Comparison of ENCODE assay signal across 19 cellular contexts in the genomic region with DNA sequence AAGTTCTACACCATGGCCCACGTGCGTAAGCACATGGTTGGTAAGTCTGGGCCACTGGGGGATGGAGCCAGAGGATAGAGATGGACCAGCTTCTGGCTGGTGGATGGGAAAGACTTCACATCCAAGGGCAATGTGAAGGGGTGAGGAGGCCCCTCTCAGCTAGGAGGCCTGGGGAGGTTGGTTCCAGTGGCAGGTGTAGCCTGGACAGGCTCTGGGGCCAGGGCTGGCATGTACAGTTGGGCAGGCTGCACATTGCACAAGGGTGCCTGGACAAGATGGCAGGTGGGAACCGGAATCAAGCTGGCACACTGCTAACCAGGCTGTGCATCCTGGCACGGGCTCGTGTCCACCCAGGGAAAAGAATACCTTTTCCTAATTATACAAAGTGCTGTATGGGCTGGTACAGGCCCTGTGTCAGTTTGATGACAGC. TPM values are rescaled to one million over a fixed set of nuclear protein-coding genes. Genes with fewer than 3 reads are reported as not detected.
DNase-seq lines count a peak whose midpoint lies in the region; ATAC-seq and TF ChIP-seq lines count a peak whose summit lies in the region.
"Had no signal": no experiment of that assay in that cellular context is flagged by ENCODE, and none has a peak within 500 bp of the region (broad histone marks: within the 10 kb centered on the region; RNA-seq: fewer than 3 reads in every experiment).

No MANE protein-coding gene starts in this region.

- H3K27ac Mint-ChIP-seq in activated naive CD4-positive, alpha-beta T cell treated with anti-CD3 and anti-CD28 coated beads, Interleukin-2, amount 50 U/mL, for 72 hours, result peak overlapping the region in 1 of 2 donors; percentile 61
- no peak overlapping the region for H3K27ac Mint-ChIP-seq in natural killer cell treated with Interleukin-12 subunit alpha and Interleukin-12 subunit beta and Interleukin-15 and Interleukin-18, amount 100 ng/mL, for 72 hours
- H3K27ac Mint-ChIP-seq: CD4-positive, alpha-beta T cell had no signal

- H3K9me3 ChIP-seq in left ventricle myocardium inferior (replicated peaks) (no peaks in the 10 kb centered on the region), heart left ventricle (no peaks in the 10 kb centered on the region), gastrocnemius medialis (no peaks in the 10 kb centered on the region)
- H3K9me3 ChIP-seq: MG63 had no signal

- CTCF ChIA-PET in RWPE1 (lab: Yijun Ruan, JAX), result interaction anchor here (1.8 kb wide), 1 partner anchor 83 kb away, joined by 7 read pairs; no protein-coding TSS in a partner anchor

- in situ Hi-C loops in gastrocnemius medialis (cut with MboI; ENCODE audit: low sequenced_read_pairs in 4 of 4), result no loop called here

- no peak overlapping the region for H3K4me3 Mint-ChIP-seq in natural killer cell treated with Interleukin-12 subunit alpha and Interleukin-12 subunit beta and Interleukin-15 and Interleukin-18, amount 100 ng/mL, for 72 hours
- H3K4me3 Mint-ChIP-seq: CD4-positive, alpha-beta T cell had no signal

- intact Hi-C loops in left ventricle myocardium inferior (cut with micrococcal nuclease), result no loop called here
- intact Hi-C loops in heart left ventricle (cut with DNase I), result loop anchor here in 3 of 10 donors (2.0 to 5.0 kb wide), 3 partner anchors 39 to 86 kb away; no protein-coding TSS in a partner anchor
- intact Hi-C loops in gastrocnemius medialis (cut with DNase I; ENCODE audit: low total_unique reads), result no loop called here

- ATAC-seq in heart left ventricle (no peak), gastrocnemius medialis (peak in 1 of 2 donors; percentile 46)
- ATAC-seq in activated naive CD4-positive, alpha-beta T cell treated with anti-CD3 and anti-CD28 coated beads, Interleukin-2, amount 50 U/mL, for 72 hours, result no peak
- no peak for ATAC-seq in natural killer cell treated with Interleukin-12 subunit alpha and Interleukin-12 subunit beta and Interleukin-15 and Interleukin-18, amount 100 ng/mL, for 72 hours

- no peaks in the 10 kb centered on the region for H3K4me1 Mint-ChIP-seq in natural killer cell treated with Interleukin-12 subunit alpha and Interleukin-12 subunit beta and Interleukin-15 and Interleukin-18, amount 100 ng/mL, for 72 hours (ENCODE audit: low read depth in 2 of 2)

- no peaks in the 10 kb centered on the region for H3K36me3 Mint-ChIP-seq in activated naive CD4-positive, alpha-beta T cell treated with anti-CD3 and anti-CD28 coated beads, Interleukin-2, amount 50 U/mL, for 72 hours
- no peaks in the 10 kb centered on the region for H3K36me3 Mint-ChIP-seq in natural killer cell treated with Interleukin-12 subunit alpha and Interleukin-12 subunit beta and Interleukin-15 and Interleukin-18, amount 100 ng/mL, for 72 hours

- peak overlapping the region; percentile 96 for H3K27ac ChIP-seq in left ventricle myocardium inferior (replicated peaks)
- H3K27ac ChIP-seq in heart left ventricle, result peak overlapping the region in 5 of 12 donors; percentile 19 to 98 (median 64)
- peak overlapping the region; percentile 31 for H3K27ac ChIP-seq in RWPE1
- peak overlapping the region; percentile 79 for H3K27ac ChIP-seq in cingulate gyrus (ENCODE audit: low read depth, low read length)
- H3K27ac ChIP-seq in gastrocnemius medialis, result peak overlapping the region; percentile 87 to 100 (median 98)
- H3K27ac ChIP-seq: KMS-11 had no signal

- POLR2A ChIA-PET in RWPE1 (lab: Yijun Ruan, JAX; ENCODE audit: low non-redundant PET), result no interaction called here

- H3K4me3 ChIP-seq in left ventricle myocardium inferior (no peak overlapping the region), heart left ventricle (no peak overlapping the region), gastrocnemius medialis (no peak overlapping the region)
- H3K4me3 ChIP-seq: MG63 had no signal

- no peaks in the 10 kb centered on the region for H3K27me3 Mint-ChIP-seq in natural killer cell treated with Interleukin-12 subunit alpha and Interleukin-12 subunit beta and Interleukin-15 and Interleukin-18, amount 100 ng/mL, for 72 hours
- H3K27me3 Mint-ChIP-seq: CD4-positive, alpha-beta T cell had no signal

- peaks cover 15% of the 10 kb centered on the region for H3K36me3 ChIP-seq in left ventricle myocardium inferior
- H3K36me3 ChIP-seq in heart left ventricle, result peaks cover 0 to 22% (median 13%) of the 10 kb centered on the region in 9 donors
- peaks cover 0 to 8% of the 10 kb centered on the region in 2 donors for H3K36me3 ChIP-seq in gastrocnemius medialis

- H3K4me1 ChIP-seq in left ventricle myocardium inferior, result peaks cover 60% of the 10 kb centered on the region
- H3K4me1 ChIP-seq in heart left ventricle, result peaks cover 0 to 63% (median 29%) of the 10 kb centered on the region in 12 donors
- H3K4me1 ChIP-seq in gastrocnemius medialis, result peaks cover 35 to 44% of the 10 kb centered on the region in 2 donors

- no peaks in the 10 kb centered on the region for H3K9me3 Mint-ChIP-seq in activated naive CD4-positive, alpha-beta T cell treated with anti-CD3 and anti-CD28 coated beads, Interleukin-2, amount 50 U/mL, for 72 hours
- no peaks in the 10 kb centered on the region for H3K9me3 Mint-ChIP-seq in natural killer cell treated with Interleukin-12 subunit alpha and Interleukin-12 subunit beta and Interleukin-15 and Interleukin-18, amount 100 ng/mL, for 72 hours
- H3K9me3 Mint-ChIP-seq: CD4-positive, alpha-beta T cell had no signal

- DNase-seq in left ventricle myocardium inferior (no peak), heart left ventricle (no peak), RWPE1 (ENCODE audit: low spot score) (no peak), gastrocnemius medialis (peak in 1 of 2 donors; percentile 74), EL (no peak)
- DNase-seq in activated naive CD4-positive, alpha-beta T cell treated with anti-CD3 and anti-CD28 coated beads, Interleukin-2, amount 50 U/mL, for 72 hours (ENCODE audit: low spot score in 2 of 2), result no peak
- DNase-seq in natural killer cell treated with Interleukin-12 subunit alpha and Interleukin-12 subunit beta and Interleukin-15 and Interleukin-18, amount 100 ng/mL, for 72 hours (ENCODE audit: low spot score), result no peak
- DNase-seq: Calu3; CD4-positive, alpha-beta T cell; MG63; NCI-H1105 treated with DMSO at 0.1 percent for 48 hours; NCI-H187; NCI-H2171; NCI-H446 treated with DMSO at 0.1 percent for 48 hours; NCI-H748 treated with DMSO at 0.1 percent for 48 hours; Right ventricle myocardium superior had no signal

- TF ChIP-seq POLR2A in heart left ventricle (IDR thresholded peaks at IDR 0.05) (no peak), gastrocnemius medialis (IDR thresholded peaks at IDR 0.05) (no peak)

- H3K27me3 ChIP-seq in left ventricle myocardium inferior (ENCODE audit: low read depth) (no peaks in the 10 kb centered on the region), heart left ventricle (no peaks in the 10 kb centered on the region), gastrocnemius medialis (no peaks in the 10 kb centered on the region)
- H3K27me3 ChIP-seq: MG63 had no signal

- WGBS in heart left ventricle, 4 donors, result 92 to 96% (median 92%) methylated on average over 3 to 5 of the region's 5 CpGs

- TF ChIP-seq CTCF in left ventricle myocardium inferior (IDR thresholded peaks at IDR 0.05; ENCODE audit: borderline replicate concordance) (no peak), heart left ventricle (IDR thresholded peaks at IDR 0.05) (no peak), RWPE1 (conservative IDR thresholded peaks at IDR 0.05; ENCODE audit: low read depth) (no peak), gastrocnemius medialis (IDR thresholded peaks at IDR 0.05 in 4 of 5, conservative IDR thresholded peaks at IDR 0.05 in 1 of 5) (no peak)

RNA-seq across cellular contexts. Expression of a gene that starts 8.1 kb away (rescaled TPM):
- 118 TPM for total RNA-seq in left ventricle myocardium inferior
- total RNA-seq in heart left ventricle, result 100 to 1,000 TPM in 7 of 9 donors, 10 to 100 TPM in 2; 76.6 to 184 (median 131) TPM
- polyA plus RNA-seq in heart left ventricle, result 100 to 1,000 TPM; 110 to 111 TPM
- 100 to 1,000 TPM; 141 to 256 (median 167) TPM for total RNA-seq in gastrocnemius medialis
- 1 to 10 TPM in 1 of 2 donors, under 1 TPM in 1; 0.34 to 1.8 TPM for total RNA-seq in activated naive CD4-positive, alpha-beta T cell treated with anti-CD3 and anti-CD28 coated beads, Interleukin-2, amount 50 U/mL, for 72 hours
- total RNA-seq in natural killer cell treated with Interleukin-12 subunit alpha and Interleukin-12 subunit beta and Interleukin-15 and Interleukin-18, amount 100 ng/mL, for 72 hours, result 1 to 10 TPM; 1.9 to 2.7 TPM

RNA-seq across cellular contexts. Expression of a gene that starts 23.7 kb away (rescaled TPM):
- total RNA-seq in left ventricle myocardium inferior (0.22 TPM), heart left ventricle (1 to 10 TPM in 2 of 9 donors, under 1 TPM in 6, not detected in 1; 0.19 to 5.6 (median 0.73) TPM), gastrocnemius medialis (100 to 1,000 TPM; 197 to 682 (median 397) TPM)
- 1 to 10 TPM in 1 of 2 donors, under 1 TPM in 1; 0.61 to 6.8 TPM for polyA plus RNA-seq in heart left ventricle
- total RNA-seq in activated naive CD4-positive, alpha-beta T cell treated with anti-CD3 and anti-CD28 coated beads, Interleukin-2, amount 50 U/mL, for 72 hours, result not detected
- total RNA-seq in natural killer cell treated with Interleukin-12 subunit alpha and Interleukin-12 subunit beta and Interleukin-15 and Interleukin-18, amount 100 ng/mL, for 72 hours, result not detected
- total RNA-seq: Calu3; CD4-positive, alpha-beta T cell; H1 had no signal

RNA-seq across cellular contexts. Expression of a gene that starts 41.0 kb away (rescaled TPM):
- 552 TPM for total RNA-seq in left ventricle myocardium inferior
- total RNA-seq in heart left ventricle, result 100 to 1,000 TPM; 305 to 823 (median 538) TPM
- 1,000 to 10,000 TPM in 1 of 2 donors, 100 to 1,000 TPM in 1; 188 to 1,023 TPM for polyA plus RNA-seq in heart left ventricle
- total RNA-seq in gastrocnemius medialis, result 100 to 1,000 TPM in 2 of 4 donors, 10 to 100 TPM in 2; 78.0 to 309 (median 164) TPM
- total RNA-seq in activated naive CD4-positive, alpha-beta T cell treated with anti-CD3 and anti-CD28 coated beads, Interleukin-2, amount 50 U/mL, for 72 hours, result not detected
- total RNA-seq in natural killer cell treated with Interleukin-12 subunit alpha and Interleukin-12 subunit beta and Interleukin-15 and Interleukin-18, amount 100 ng/mL, for 72 hours, result not detected
- total RNA-seq: Calu3; CD4-positive, alpha-beta T cell; H1 had no signal

Comparison
In these comparisons a context has a peak if more than half of its experiments do, and no peak if none do; other contexts are left out.
1. RNA of a gene that starts 8.1 kb away (total RNA-seq): 141 to 256 TPM in gastrocnemius medialis, 76.6 to 184 TPM in heart left ventricle and 118 TPM in left ventricle myocardium inferior (single experiment); 1.9 to 2.7 TPM in natural killer cell treated with Interleukin-12 subunit alpha and Interleukin-12 subunit beta and Interleukin-15 and Interleukin-18, amount 100 ng/mL, for 72 hours and 0.34 to 1.8 TPM in activated naive CD4-positive, alpha-beta T cell treated with anti-CD3 and anti-CD28 coated beads, Interleukin-2, amount 50 U/mL, for 72 hours; every median in the first group is over 10 times any median in the second.
2. RNA of a gene that starts 23.7 kb away (total RNA-seq): 197 to 682 TPM in gastrocnemius medialis; 0.19 to 5.6 TPM in heart left ventricle, 0.22 TPM in left ventricle myocardium inferior (single experiment), not detected in activated naive CD4-positive, alpha-beta T cell treated with anti-CD3 and anti-CD28 coated beads, Interleukin-2, amount 50 U/mL, for 72 hours and not detected in natural killer cell treated with Interleukin-12 subunit alpha and Interleukin-12 subunit beta and Interleukin-15 and Interleukin-18, amount 100 ng/mL, for 72 hours; every median in the first group is over 10 times any median in the second.
3. RNA of a gene that starts 41.0 kb away (total RNA-seq): 552 TPM in left ventricle myocardium inferior (single experiment), 305 to 823 TPM in heart left ventricle and 78.0 to 309 TPM in gastrocnemius medialis; not detected in activated naive CD4-positive, alpha-beta T cell treated with anti-CD3 and anti-CD28 coated beads, Interleukin-2, amount 50 U/mL, for 72 hours and not detected in natural killer cell treated with Interleukin-12 subunit alpha and Interleukin-12 subunit beta and Interleukin-15 and Interleukin-18, amount 100 ng/mL, for 72 hours; every median in the first group is over 10 times any median in the second.